ENCODE assay signal across 16 cellular contexts in genomic region chr15:58260186-58260910, GRCh38.
DNase-seq lines count a peak whose midpoint lies in the region; ATAC-seq, FAIRE-seq and TF ChIP-seq lines count a peak whose summit lies in the region.
"Had no signal": no experiment of that assay in that cellular context is flagged by ENCODE, and none has a peak within 500 bp of the region (broad histone marks: within the 10 kb centered on the region; RNA-seq: fewer than 3 reads in every experiment).

No MANE protein-coding gene starts in this region.

- TSS peak; percentile 78 for BruUV-seq in PC-9 (replicated peaks; lab: Mats Ljungman, UMichigan)

- ATAC-seq in heart left ventricle (peak; percentile 84 to 88 (median 86)), HG03135 (IDR thresholded peaks at IDR 0.05; ENCODE audit: unreplicated experiment) (no peak), GM19324 (IDR thresholded peaks at IDR 0.05; ENCODE audit: low FRiP score, unreplicated experiment) (no peak)
- ATAC-seq: gastroesophageal sphincter had no signal

- peak overlapping the region; percentile 65 for H3K4me2 ChIP-seq in PC-9

- H3K4me1 ChIP-seq in PC-9 (replicated peaks; ENCODE audit: insufficient read depth) (peaks cover 46% of the 10 kb centered on the region), heart left ventricle (peaks cover 0 to 22% (median 6%) of the 10 kb centered on the region in 12 donors)
- H3K4me1 ChIP-seq: adrenal gland, gastroesophageal sphincter had no signal

- no peaks in the 10 kb centered on the region for H3K36me3 ChIP-seq in PC-9 (ENCODE audit: low read depth)
- no peaks in the 10 kb centered on the region for H3K36me3 ChIP-seq in heart left ventricle
- H3K36me3 ChIP-seq: adrenal gland, gastroesophageal sphincter, transverse colon had no signal

- no peaks in the 10 kb centered on the region for H3K9me2 ChIP-seq in PC-9 (ENCODE audit: insufficient read depth)

- peak; percentile 37 for DNase-seq in NCI-H345 (lab: John Stamatoyannopoulos, UW)
- no peak for DNase-seq in NCI-H345 treated with DMSO at 0.1 percent for 48 hours (lab: John Stamatoyannopoulos, UW; ENCODE audit: unreplicated experiment)
- peak; percentile 67 to 95 for DNase-seq in PC-9
- peak in 2 of 5 donors; percentile 40 to 46 for DNase-seq in heart left ventricle
- DNase-seq in urothelium cell line (ENCODE audit: low spot score), result no peak
- DNase-seq in erythroblast (lab: John Stamatoyannopoulos, UW), result no peak
- DNase-seq: ACHN; activated CD4-positive, CD25-positive, alpha-beta regulatory T cell treated with anti-CD3 and anti-CD28 coated beads, Interleukin-2, amount 50 U/mL, for 72 hours; activated T-cell treated with anti-CD3 and anti-CD28 coated beads, Interleukin-2, amount 50 U/mL, for 48 hours; adrenal gland; NCI-H1048; NK-92 treated with Interleukin-12 subunit alpha and Interleukin-12 subunit beta, amount 100 ng/mL, for 24 hours; transverse colon had no signal

- H3K27me3 ChIP-seq in PC-9 (ENCODE audit: insufficient read depth, low read depth) (no peaks in the 10 kb centered on the region), heart left ventricle (no peaks in the 10 kb centered on the region)
- H3K27me3 ChIP-seq: adrenal gland, transverse colon had no signal

- POLR2A ChIA-PET in PC-9 (lab: Charles Lee; ENCODE audit: unreplicated experiment), result interaction anchor here (0.5 to 0.8 kb wide), 3 partner anchors 38 to 383 kb away, joined by 4 to 7 read pairs (median 7); no protein-coding TSS in a partner anchor

- no peak for TF ChIP-seq CTCF in PC-9 (conservative IDR thresholded peaks at IDR 0.05)
- TF ChIP-seq CTCF in heart left ventricle (IDR thresholded peaks at IDR 0.05), result no peak

- CTCF ChIA-PET in PC-9 (lab: Charles Lee), result no interaction called here

- no peaks in the 10 kb centered on the region for H3K79me2 ChIP-seq in PC-9 (ENCODE audit: low read depth)

- intact Hi-C loops in PC-9 (cut with micrococcal nuclease; ENCODE audit: unreplicated experiment), result loop anchor here (1.0 to 10.0 kb wide), 8 partner anchors 34 to 514 kb away; partner anchors contain the start of gene MINDY2
- intact Hi-C loops in heart left ventricle (cut with DNase I), result loop anchor here in 5 of 10 donors (10.0 kb wide), 6 partner anchors 264 to 514 kb away; partner anchors contain the start of genes ADAM10 (in 2 of the 5) and MINDY2 (in 1 of the 5)

- no peaks in the 10 kb centered on the region for H4K20me1 ChIP-seq in PC-9 (ENCODE audit: insufficient read depth)

- no peak for TF ChIP-seq POLR2A in heart left ventricle (IDR thresholded peaks at IDR 0.05)
- TF ChIP-seq POLR2A in erythroblast (IDR thresholded peaks at IDR 0.05; ENCODE audit: low read length), result no peak

- peak overlapping the region; percentile 3; the same call in 1 of the 2 replicates for H2AFZ ChIP-seq in PC-9

- H3K4me3 ChIP-seq in PC-9 (0 out of 2 replicates have a peak overlapping the region, but pooled peaks have one; percentile 27), heart left ventricle (no peak overlapping the region)
- H3K4me3 ChIP-seq: adrenal gland, gastroesophageal sphincter, transverse colon had no signal

- H3K9me3 ChIP-seq in PC-9 (ENCODE audit: insufficient read depth, low read depth) (0 out of 2 replicates have a peak, but pooled peaks cover 2% of the 10 kb centered on the region), heart left ventricle (peaks cover 0 to 7% (median 0%) of the 10 kb centered on the region in 12 donors)
- H3K9me3 ChIP-seq: adrenal gland, transverse colon had no signal

- H3F3A ChIP-seq in PC-9 (ENCODE audit: insufficient read depth, low read depth), result peaks cover 32% of the 10 kb centered on the region

- FAIRE-seq in urothelium cell line (lab: Jason Lieb, UNC), result peak; percentile 62

- H3K27ac ChIP-seq in PC-9 (peak overlapping the region; percentile 98), heart left ventricle (peak overlapping the region; percentile 27 to 82 (median 70))
- H3K27ac ChIP-seq: adrenal gland, gastroesophageal sphincter had no signal

- 39 to 55% (median 50%) methylated on average over 7 of the region's 7 CpGs for WGBS in heart left ventricle, 4 donors

Comparison
In these comparisons a context has a peak if more than half of its experiments do, and no peak if none do; other contexts are left out.
1. DNase-seq: peak in NCI-H345 (single experiment) and PC-9 (2 of 2); none in NCI-H345 treated with DMSO at 0.1 percent for 48 hours (single experiment), urothelium cell line (single experiment) and erythroblast (0 of 2).
2. ATAC-seq: peak in heart left ventricle (4 of 4); none in HG03135 (single experiment) and GM19324 (single experiment).